Comparison of ENCODE assay signal across 20 cellular contexts in the genomic region with DNA sequence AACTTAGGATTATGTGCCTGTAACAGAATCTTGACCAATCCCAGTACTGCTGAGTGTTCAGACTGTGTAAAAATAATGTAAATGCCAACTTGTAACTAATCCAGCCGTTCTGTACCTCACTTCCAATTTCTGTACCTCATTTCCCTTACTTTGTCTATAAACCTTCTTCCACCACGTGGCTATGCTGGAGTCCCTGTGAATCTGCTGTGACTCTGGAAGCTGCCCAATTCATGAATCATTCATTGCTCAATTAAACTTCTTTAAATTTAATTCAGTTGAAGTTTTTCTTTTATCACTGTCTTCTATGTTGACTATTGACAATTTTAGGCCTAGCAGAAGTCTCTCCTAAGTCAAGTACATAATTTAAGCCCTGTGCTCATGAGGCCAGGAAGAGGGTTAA.
DNase-seq lines count a peak whose midpoint lies in the region; ATAC-seq and TF ChIP-seq lines count a peak whose summit lies in the region.
"Had no signal": no experiment of that assay in that cellular context is flagged by ENCODE, and none has a peak within 500 bp of the region (broad histone marks: within the 10 kb centered on the region; RNA-seq: fewer than 3 reads in every experiment).

No MANE protein-coding gene starts in this region.

- no peaks in the 10 kb centered on the region for H3F3A ChIP-seq in GM23248 (ENCODE audit: insufficient read depth)

- no peaks in the 10 kb centered on the region for H3K36me3 ChIP-seq in GM23248 (ENCODE audit: low read depth)
- no peaks in the 10 kb centered on the region for H3K36me3 ChIP-seq in MG63
- H3K36me3 ChIP-seq: suprapubic skin, WERI-Rb-1 had no signal

- 4 to 10% methylated on average over 2 of the region's 2 CpGs for WGBS in GM23248 (ENCODE audit: low coverage in 1 of 2, low lambda C conversion rate in 2 of 2, missing lambda C conversion rate in 2 of 2), 2 experiments

- H3K27me3 ChIP-seq in GM23248 (replicated peaks; ENCODE audit: insufficient read depth) (no peaks in the 10 kb centered on the region), MG63 (no peaks in the 10 kb centered on the region)
- H3K27me3 ChIP-seq: suprapubic skin had no signal

- H3K79me2 ChIP-seq in GM23248 (ENCODE audit: insufficient read depth): no peaks in the 10 kb centered on the region

- in situ Hi-C loops in GM23248 (cut with MboI): no loop called here

- no peak overlapping the region for H3K27ac ChIP-seq in GM23248
- H3K27ac ChIP-seq: RWPE1, suprapubic skin, WERI-Rb-1 had no signal

- no peaks in the 10 kb centered on the region for H3K9me3 ChIP-seq in GM23248 (ENCODE audit: low read depth)
- no peaks in the 10 kb centered on the region for H3K9me3 ChIP-seq in MG63
- H3K9me3 ChIP-seq: suprapubic skin had no signal

- ATAC-seq in GM19397 (IDR thresholded peaks at IDR 0.05; ENCODE audit: unreplicated experiment): no peak
- ATAC-seq: SK-N-SH treated with all-trans-retinoic acid at 6 μM for 48 hours had no signal

- H3K4me3 ChIP-seq in GM23248 (no peak overlapping the region), MG63 (no peak overlapping the region), choroid plexus epithelial cell (ENCODE audit: low read depth, low read length) (no peak overlapping the region)
- H3K4me3 ChIP-seq: lung, suprapubic skin had no signal

- no peak overlapping the region for H3K9ac ChIP-seq in GM23248

- DNase-seq in GM23248: peak; percentile 63
- peak; percentile 12 for DNase-seq in MG63
- DNase-seq in choroid plexus epithelial cell (ENCODE audit: low read depth): peak; percentile 43
- DNase-seq in iris pigment epithelial cell (ENCODE audit: low read depth): peak; percentile 50
- no peak for DNase-seq in NCI-H2196 treated with DMSO at 0.1 percent for 48 hours (lab: John Stamatoyannopoulos, UW; ENCODE audit: unreplicated experiment)
- DNase-seq in OCI-M2 (lab: John Stamatoyannopoulos, UW; ENCODE audit: unreplicated experiment): no peak
- DNase-seq in NCI-H345 treated with DMSO at 0.1 percent for 48 hours (lab: John Stamatoyannopoulos, UW; ENCODE audit: unreplicated experiment): no peak
- DNase-seq: activated CD4-positive, alpha-beta T cell treated with anti-CD3 and anti-CD28 coated beads, Interleukin-2, amount 50 U/mL, for 1 hour; activated CD8-positive, alpha-beta memory T cell treated with anti-CD3 and anti-CD28 coated beads, Interleukin-2, amount 50 U/mL, for 48 hours; activated naive CD8-positive, alpha-beta T cell treated with anti-CD3 and anti-CD28 coated beads for 36 hours; CD4-positive, alpha-beta T cell; DMS153; MM.1S; NCI-H146; WERI-Rb-1 had no signal

- TF ChIP-seq CTCF in choroid plexus epithelial cell (conservative IDR thresholded peaks at IDR 0.05; ENCODE audit: low read depth, low read length): no peak

- H3K4me2 ChIP-seq in GM23248 (ENCODE audit: unreplicated experiment): no peak overlapping the region

- no peaks in the 10 kb centered on the region for H3K4me1 ChIP-seq in GM23248 (ENCODE audit: insufficient read depth)

- H2AFZ ChIP-seq in GM23248: no peak overlapping the region

- no peaks in the 10 kb centered on the region for H3K9me2 ChIP-seq in GM23248 (ENCODE audit: insufficient read depth)

- no peaks in the 10 kb centered on the region for H4K20me1 ChIP-seq in GM23248 (ENCODE audit: insufficient read depth)

Comparison
In these comparisons a context has a peak if more than half of its experiments do, and no peak if none do; other contexts are left out.
1. DNase-seq: peak in GM23248 (single experiment), MG63 (single experiment), choroid plexus epithelial cell (single experiment) and iris pigment epithelial cell (single experiment); none in NCI-H2196 treated with DMSO at 0.1 percent for 48 hours (single experiment), OCI-M2 (single experiment) and NCI-H345 treated with DMSO at 0.1 percent for 48 hours (single experiment).